ENCODE assay signal across 1 cellular context in the genomic region with DNA sequence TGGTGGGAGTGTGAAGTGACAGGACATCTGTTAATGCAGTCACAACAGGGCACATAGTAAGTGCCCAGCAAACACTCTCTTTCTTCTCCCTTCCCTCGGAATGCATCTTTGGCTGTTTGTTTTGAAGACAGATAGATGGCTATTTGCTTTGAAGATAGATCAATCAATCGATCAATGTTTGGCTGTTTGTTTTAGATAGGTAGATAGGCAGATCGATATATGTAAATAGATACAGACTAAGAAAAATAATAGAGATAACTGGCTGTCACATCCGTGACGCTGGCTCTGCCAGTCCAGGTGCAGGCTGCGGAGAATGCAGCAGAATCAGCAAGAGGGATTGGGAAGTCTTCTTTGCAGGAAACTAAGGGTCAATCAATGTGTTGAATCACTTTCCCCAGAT.
A peak's percentile ranks its signal among the peaks of the same experiment; 100 is the strongest.
TF ChIP-seq lines count a peak whose summit lies in the region.

No MANE protein-coding gene starts in this region.

TF ChIP-seq in HepG2, 621 proteins besides CTCF, POLR2A, EP300 and RAD21 (continued from another document and continues in another):
- TF ChIP-seq, protein P1, sequence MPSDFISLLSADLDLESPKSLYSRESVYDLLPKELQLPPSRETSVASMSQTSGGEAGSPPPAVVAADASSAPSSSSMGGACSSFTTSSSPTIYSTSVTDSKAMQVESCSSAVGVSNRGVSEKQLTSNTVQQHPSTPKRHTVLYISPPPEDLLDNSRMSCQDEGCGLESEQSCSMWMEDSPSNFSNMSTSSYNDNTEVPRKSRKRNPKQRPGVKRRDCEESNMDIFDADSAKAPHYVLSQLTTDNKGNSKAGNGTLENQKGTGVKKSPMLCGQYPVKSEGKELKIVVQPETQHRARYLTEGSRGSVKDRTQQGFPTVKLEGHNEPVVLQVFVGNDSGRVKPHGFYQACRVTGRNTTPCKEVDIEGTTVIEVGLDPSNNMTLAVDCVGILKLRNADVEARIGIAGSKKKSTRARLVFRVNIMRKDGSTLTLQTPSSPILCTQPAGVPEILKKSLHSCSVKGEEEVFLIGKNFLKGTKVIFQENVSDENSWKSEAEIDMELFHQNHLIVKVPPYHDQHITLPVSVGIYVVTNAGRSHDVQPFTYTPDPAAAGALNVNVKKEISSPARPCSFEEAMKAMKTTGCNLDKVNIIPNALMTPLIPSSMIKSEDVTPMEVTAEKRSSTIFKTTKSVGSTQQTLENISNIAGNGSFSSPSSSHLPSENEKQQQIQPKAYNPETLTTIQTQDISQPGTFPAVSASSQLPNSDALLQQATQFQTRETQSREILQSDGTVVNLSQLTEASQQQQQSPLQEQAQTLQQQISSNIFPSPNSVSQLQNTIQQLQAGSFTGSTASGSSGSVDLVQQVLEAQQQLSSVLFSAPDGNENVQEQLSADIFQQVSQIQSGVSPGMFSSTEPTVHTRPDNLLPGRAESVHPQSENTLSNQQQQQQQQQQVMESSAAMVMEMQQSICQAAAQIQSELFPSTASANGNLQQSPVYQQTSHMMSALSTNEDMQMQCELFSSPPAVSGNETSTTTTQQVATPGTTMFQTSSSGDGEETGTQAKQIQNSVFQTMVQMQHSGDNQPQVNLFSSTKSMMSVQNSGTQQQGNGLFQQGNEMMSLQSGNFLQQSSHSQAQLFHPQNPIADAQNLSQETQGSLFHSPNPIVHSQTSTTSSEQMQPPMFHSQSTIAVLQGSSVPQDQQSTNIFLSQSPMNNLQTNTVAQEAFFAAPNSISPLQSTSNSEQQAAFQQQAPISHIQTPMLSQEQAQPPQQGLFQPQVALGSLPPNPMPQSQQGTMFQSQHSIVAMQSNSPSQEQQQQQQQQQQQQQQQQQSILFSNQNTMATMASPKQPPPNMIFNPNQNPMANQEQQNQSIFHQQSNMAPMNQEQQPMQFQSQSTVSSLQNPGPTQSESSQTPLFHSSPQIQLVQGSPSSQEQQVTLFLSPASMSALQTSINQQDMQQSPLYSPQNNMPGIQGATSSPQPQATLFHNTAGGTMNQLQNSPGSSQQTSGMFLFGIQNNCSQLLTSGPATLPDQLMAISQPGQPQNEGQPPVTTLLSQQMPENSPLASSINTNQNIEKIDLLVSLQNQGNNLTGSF (CRISPR knock-in tag; IDR thresholded peaks at IDR 0.05) = no peak
- TF ChIP-seq MEIS1 (CRISPR knock-in tag; IDR thresholded peaks at IDR 0.05; ENCODE audit: borderline replicate concordance) (0 out of 2 replicates have a peak, but pooled peaks have one; percentile 79), PRMT3 (CRISPR knock-in tag; IDR thresholded peaks at IDR 0.05; ENCODE audit: borderline replicate concordance, low read depth) (no peak), ZNF703 (CRISPR knock-in tag; IDR thresholded peaks at IDR 0.05; ENCODE audit: borderline replicate concordance) (0 out of 2 replicates have a peak, but pooled peaks have one; percentile 49), NRL (CRISPR knock-in tag; IDR thresholded peaks at IDR 0.05; ENCODE audit: borderline replicate concordance) (no peak), ZNF562 (CRISPR knock-in tag; IDR thresholded peaks at IDR 0.05; ENCODE audit: borderline replicate concordance) (no peak), NCOA1 (CRISPR knock-in tag; IDR thresholded peaks at IDR 0.05) (no peak), ZNF431 (CRISPR knock-in tag; IDR thresholded peaks at IDR 0.05; ENCODE audit: borderline replicate concordance, low read depth) (no peak; the same call in 1 of the 2 replicates), NFE2 (CRISPR knock-in tag; IDR thresholded peaks at IDR 0.05) (no peak), ONECUT2 (CRISPR knock-in tag; IDR thresholded peaks at IDR 0.05) (peak; percentile 99), DMAP1 (CRISPR knock-in tag; IDR thresholded peaks at IDR 0.05) (no peak), ELF4 (CRISPR knock-in tag; IDR thresholded peaks at IDR 0.05; ENCODE audit: borderline replicate concordance) (no peak), ZNF619 (CRISPR knock-in tag; IDR thresholded peaks at IDR 0.05) (no peak), ZNF30 (CRISPR knock-in tag; IDR thresholded peaks at IDR 0.05) (no peak), BRD4 (CRISPR knock-in tag; IDR thresholded peaks at IDR 0.05) (no peak), NCOR1 (IDR thresholded peaks at IDR 0.05; ENCODE audit: borderline replicate concordance, low read length) (peak; percentile 54; the same call in 1 of the 2 replicates), MLLT10 (CRISPR knock-in tag; IDR thresholded peaks at IDR 0.05) (no peak)
- TF ChIP-seq, protein P2, sequence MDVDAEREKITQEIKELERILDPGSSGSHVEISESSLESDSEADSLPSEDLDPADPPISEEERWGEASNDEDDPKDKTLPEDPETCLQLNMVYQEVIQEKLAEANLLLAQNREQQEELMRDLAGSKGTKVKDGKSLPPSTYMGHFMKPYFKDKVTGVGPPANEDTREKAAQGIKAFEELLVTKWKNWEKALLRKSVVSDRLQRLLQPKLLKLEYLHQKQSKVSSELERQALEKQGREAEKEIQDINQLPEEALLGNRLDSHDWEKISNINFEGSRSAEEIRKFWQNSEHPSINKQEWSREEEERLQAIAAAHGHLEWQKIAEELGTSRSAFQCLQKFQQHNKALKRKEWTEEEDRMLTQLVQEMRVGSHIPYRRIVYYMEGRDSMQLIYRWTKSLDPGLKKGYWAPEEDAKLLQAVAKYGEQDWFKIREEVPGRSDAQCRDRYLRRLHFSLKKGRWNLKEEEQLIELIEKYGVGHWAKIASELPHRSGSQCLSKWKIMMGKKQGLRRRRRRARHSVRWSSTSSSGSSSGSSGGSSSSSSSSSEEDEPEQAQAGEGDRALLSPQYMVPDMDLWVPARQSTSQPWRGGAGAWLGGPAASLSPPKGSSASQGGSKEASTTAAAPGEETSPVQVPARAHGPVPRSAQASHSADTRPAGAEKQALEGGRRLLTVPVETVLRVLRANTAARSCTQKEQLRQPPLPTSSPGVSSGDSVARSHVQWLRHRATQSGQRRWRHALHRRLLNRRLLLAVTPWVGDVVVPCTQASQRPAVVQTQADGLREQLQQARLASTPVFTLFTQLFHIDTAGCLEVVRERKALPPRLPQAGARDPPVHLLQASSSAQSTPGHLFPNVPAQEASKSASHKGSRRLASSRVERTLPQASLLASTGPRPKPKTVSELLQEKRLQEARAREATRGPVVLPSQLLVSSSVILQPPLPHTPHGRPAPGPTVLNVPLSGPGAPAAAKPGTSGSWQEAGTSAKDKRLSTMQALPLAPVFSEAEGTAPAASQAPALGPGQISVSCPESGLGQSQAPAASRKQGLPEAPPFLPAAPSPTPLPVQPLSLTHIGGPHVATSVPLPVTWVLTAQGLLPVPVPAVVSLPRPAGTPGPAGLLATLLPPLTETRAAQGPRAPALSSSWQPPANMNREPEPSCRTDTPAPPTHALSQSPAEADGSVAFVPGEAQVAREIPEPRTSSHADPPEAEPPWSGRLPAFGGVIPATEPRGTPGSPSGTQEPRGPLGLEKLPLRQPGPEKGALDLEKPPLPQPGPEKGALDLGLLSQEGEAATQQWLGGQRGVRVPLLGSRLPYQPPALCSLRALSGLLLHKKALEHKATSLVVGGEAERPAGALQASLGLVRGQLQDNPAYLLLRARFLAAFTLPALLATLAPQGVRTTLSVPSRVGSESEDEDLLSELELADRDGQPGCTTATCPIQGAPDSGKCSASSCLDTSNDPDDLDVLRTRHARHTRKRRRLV (CRISPR knock-in tag; IDR thresholded peaks at IDR 0.05) = no peak
- TF ChIP-seq, protein P3, sequence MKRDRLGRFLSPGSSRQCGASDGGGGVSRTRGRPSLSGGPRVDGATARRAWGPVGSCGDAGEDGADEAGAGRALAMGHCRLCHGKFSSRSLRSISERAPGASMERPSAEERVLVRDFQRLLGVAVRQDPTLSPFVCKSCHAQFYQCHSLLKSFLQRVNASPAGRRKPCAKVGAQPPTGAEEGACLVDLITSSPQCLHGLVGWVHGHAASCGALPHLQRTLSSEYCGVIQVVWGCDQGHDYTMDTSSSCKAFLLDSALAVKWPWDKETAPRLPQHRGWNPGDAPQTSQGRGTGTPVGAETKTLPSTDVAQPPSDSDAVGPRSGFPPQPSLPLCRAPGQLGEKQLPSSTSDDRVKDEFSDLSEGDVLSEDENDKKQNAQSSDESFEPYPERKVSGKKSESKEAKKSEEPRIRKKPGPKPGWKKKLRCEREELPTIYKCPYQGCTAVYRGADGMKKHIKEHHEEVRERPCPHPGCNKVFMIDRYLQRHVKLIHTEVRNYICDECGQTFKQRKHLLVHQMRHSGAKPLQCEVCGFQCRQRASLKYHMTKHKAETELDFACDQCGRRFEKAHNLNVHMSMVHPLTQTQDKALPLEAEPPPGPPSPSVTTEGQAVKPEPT (CRISPR knock-in tag; IDR thresholded peaks at IDR 0.05; ENCODE audit: low read depth) = no peak
- TF ChIP-seq, protein P4, sequence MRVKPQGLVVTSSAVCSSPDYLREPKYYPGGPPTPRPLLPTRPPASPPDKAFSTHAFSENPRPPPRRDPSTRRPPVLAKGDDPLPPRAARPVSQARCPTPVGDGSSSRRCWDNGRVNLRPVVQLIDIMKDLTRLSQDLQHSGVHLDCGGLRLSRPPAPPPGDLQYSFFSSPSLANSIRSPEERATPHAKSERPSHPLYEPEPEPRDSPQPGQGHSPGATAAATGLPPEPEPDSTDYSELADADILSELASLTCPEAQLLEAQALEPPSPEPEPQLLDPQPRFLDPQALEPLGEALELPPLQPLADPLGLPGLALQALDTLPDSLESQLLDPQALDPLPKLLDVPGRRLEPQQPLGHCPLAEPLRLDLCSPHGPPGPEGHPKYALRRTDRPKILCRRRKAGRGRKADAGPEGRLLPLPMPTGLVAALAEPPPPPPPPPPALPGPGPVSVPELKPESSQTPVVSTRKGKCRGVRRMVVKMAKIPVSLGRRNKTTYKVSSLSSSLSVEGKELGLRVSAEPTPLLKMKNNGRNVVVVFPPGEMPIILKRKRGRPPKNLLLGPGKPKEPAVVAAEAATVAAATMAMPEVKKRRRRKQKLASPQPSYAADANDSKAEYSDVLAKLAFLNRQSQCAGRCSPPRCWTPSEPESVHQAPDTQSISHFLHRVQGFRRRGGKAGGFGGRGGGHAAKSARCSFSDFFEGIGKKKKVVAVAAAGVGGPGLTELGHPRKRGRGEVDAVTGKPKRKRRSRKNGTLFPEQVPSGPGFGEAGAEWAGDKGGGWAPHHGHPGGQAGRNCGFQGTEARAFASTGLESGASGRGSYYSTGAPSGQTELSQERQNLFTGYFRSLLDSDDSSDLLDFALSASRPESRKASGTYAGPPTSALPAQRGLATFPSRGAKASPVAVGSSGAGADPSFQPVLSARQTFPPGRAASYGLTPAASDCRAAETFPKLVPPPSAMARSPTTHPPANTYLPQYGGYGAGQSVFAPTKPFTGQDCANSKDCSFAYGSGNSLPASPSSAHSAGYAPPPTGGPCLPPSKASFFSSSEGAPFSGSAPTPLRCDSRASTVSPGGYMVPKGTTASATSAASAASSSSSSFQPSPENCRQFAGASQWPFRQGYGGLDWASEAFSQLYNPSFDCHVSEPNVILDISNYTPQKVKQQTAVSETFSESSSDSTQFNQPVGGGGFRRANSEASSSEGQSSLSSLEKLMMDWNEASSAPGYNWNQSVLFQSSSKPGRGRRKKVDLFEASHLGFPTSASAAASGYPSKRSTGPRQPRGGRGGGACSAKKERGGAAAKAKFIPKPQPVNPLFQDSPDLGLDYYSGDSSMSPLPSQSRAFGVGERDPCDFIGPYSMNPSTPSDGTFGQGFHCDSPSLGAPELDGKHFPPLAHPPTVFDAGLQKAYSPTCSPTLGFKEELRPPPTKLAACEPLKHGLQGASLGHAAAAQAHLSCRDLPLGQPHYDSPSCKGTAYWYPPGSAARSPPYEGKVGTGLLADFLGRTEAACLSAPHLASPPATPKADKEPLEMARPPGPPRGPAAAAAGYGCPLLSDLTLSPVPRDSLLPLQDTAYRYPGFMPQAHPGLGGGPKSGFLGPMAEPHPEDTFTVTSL (CRISPR knock-in tag; IDR thresholded peaks at IDR 0.05; ENCODE audit: borderline replicate concordance) = peak; percentile 67; the same call in 1 of the 2 replicates
- TF ChIP-seq, protein P5, sequence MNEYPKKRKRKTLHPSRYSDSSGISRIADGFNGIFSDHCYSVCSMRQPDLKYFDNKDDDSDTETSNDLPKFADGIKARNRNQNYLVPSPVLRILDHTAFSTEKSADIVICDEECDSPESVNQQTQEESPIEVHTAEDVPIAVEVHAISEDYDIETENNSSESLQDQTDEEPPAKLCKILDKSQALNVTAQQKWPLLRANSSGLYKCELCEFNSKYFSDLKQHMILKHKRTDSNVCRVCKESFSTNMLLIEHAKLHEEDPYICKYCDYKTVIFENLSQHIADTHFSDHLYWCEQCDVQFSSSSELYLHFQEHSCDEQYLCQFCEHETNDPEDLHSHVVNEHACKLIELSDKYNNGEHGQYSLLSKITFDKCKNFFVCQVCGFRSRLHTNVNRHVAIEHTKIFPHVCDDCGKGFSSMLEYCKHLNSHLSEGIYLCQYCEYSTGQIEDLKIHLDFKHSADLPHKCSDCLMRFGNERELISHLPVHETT (CRISPR knock-in tag; conservative IDR thresholded peaks at IDR 0.05) = no peak
- TF ChIP-seq, protein P6, sequence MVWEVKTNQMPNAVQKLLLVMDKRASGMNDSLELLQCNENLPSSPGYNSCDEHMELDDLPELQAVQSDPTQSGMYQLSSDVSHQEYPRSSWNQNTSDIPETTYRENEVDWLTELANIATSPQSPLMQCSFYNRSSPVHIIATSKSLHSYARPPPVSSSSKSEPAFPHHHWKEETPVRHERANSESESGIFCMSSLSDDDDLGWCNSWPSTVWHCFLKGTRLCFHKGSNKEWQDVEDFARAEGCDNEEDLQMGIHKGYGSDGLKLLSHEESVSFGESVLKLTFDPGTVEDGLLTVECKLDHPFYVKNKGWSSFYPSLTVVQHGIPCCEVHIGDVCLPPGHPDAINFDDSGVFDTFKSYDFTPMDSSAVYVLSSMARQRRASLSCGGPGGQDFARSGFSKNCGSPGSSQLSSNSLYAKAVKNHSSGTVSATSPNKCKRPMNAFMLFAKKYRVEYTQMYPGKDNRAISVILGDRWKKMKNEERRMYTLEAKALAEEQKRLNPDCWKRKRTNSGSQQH (CRISPR knock-in tag; IDR thresholded peaks at IDR 0.05; ENCODE audit: low read depth) = 0 out of 2 replicates have a peak, but pooled peaks have one; percentile 47
- TF ChIP-seq, protein P7, sequence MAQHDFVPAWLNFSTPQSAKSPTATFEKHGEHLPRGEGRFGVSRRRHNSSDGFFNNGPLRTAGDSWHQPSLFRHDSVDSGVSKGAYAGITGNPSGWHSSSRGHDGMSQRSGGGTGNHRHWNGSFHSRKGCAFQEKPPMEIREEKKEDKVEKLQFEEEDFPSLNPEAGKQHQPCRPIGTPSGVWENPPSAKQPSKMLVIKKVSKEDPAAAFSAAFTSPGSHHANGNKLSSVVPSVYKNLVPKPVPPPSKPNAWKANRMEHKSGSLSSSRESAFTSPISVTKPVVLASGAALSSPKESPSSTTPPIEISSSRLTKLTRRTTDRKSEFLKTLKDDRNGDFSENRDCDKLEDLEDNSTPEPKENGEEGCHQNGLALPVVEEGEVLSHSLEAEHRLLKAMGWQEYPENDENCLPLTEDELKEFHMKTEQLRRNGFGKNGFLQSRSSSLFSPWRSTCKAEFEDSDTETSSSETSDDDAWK (CRISPR knock-in tag; IDR thresholded peaks at IDR 0.05) = no peak
- TF ChIP-seq, protein P8, sequence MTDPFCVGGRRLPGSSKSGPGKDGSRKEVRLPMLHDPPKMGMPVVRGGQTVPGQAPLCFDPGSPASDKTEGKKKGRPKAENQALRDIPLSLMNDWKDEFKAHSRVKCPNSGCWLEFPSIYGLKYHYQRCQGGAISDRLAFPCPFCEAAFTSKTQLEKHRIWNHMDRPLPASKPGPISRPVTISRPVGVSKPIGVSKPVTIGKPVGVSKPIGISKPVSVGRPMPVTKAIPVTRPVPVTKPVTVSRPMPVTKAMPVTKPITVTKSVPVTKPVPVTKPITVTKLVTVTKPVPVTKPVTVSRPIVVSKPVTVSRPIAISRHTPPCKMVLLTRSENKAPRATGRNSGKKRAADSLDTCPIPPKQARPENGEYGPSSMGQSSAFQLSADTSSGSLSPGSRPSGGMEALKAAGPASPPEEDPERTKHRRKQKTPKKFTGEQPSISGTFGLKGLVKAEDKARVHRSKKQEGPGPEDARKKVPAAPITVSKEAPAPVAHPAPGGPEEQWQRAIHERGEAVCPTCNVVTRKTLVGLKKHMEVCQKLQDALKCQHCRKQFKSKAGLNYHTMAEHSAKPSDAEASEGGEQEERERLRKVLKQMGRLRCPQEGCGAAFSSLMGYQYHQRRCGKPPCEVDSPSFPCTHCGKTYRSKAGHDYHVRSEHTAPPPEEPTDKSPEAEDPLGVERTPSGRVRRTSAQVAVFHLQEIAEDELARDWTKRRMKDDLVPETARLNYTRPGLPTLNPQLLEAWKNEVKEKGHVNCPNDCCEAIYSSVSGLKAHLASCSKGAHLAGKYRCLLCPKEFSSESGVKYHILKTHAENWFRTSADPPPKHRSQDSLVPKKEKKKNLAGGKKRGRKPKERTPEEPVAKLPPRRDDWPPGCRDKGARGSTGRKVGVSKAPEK (CRISPR knock-in tag; IDR thresholded peaks at IDR 0.05; ENCODE audit: borderline replicate concordance) = no peak
